ENCODE assay signal across 27 cellular contexts in the genomic region with DNA sequence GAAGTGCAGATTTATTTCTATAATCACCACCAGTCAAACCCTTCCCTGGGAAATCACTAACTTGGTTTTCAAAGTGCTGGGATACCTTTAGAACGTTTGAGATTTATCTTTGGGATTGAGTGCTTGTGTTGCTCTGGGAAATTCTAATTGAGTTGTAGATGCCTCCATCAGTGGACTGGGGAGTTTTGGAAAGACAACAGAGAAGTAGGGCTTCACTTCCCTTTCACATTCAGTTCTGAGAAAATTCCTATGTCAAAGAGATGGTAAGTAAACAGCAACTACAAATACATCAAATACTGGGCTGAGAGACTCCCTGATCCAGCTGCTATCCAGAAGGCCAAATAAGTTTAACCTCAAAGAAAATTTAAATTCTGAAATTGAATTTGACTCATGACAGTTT.
"Had no signal": no experiment of that assay in that cellular context is flagged by ENCODE, and none has a peak within 500 bp of the region (broad histone marks: within the 10 kb centered on the region; RNA-seq: fewer than 3 reads in every experiment).

No MANE protein-coding gene starts in this region.

- H3K36me3 ChIP-seq: ascending aorta, cardiac muscle cell, MG63, SJCRH30, WERI-Rb-1 had no signal

- H3K36me3 Mint-ChIP-seq: activated naive CD4-positive, alpha-beta T cell treated with anti-CD3 and anti-CD28 coated beads, Interleukin-2, amount 50 U/mL, for 24 hours; activated naive CD8-positive, alpha-beta T cell treated with anti-CD3 and anti-CD28 coated beads, Interleukin-2, amount 10 ng/mL, durations not matched to agents 7 days and 5 days had no signal

- H3K27ac Mint-ChIP-seq: activated CD4-positive, alpha-beta T cell treated with anti-CD3 and anti-CD28 coated beads, Interleukin-2, amount 10 ng/mL, durations not matched to agents 24 days and 14 days; activated CD8-positive, alpha-beta T cell treated with anti-CD3 and anti-CD28 coated beads for 36 hours; activated naive CD4-positive, alpha-beta T cell treated with anti-CD3 and anti-CD28 coated beads, Interleukin-2, amount 50 U/mL, for 24 hours; activated naive CD8-positive, alpha-beta T cell treated with anti-CD3 and anti-CD28 coated beads, Interleukin-2, amount 10 ng/mL, durations not matched to agents 7 days and 5 days; activated T-cell treated with anti-CD3 and anti-CD28 coated beads, Interleukin-2, amount 50 U/mL, for 24 hours; activated T-helper 2 cell treated with anti-CD3 and anti-CD28 coated beads, Interferon-gamma antibody, Interleukin-2, Interleukin-4, amounts not matched to agents 10 μg/mL and 5 μg/mL and 100 μg/mL, durations not matched to agents 14 hours and 24 hours and 36 hours had no signal

- H3K4me3 Mint-ChIP-seq: activated CD4-positive, alpha-beta T cell treated with anti-CD3 and anti-CD28 coated beads, Interleukin-2, amount 10 ng/mL, durations not matched to agents 24 days and 14 days; activated CD8-positive, alpha-beta T cell treated with anti-CD3 and anti-CD28 coated beads for 36 hours; activated naive CD4-positive, alpha-beta T cell treated with anti-CD3 and anti-CD28 coated beads, Interleukin-2, amount 50 U/mL, for 24 hours; activated naive CD8-positive, alpha-beta T cell treated with anti-CD3 and anti-CD28 coated beads, Interleukin-2, amount 10 ng/mL, durations not matched to agents 7 days and 5 days; activated T-cell treated with anti-CD3 and anti-CD28 coated beads, Interleukin-2, amount 50 U/mL, for 24 hours; central memory CD8-positive, alpha-beta T cell had no signal

- H3K9me3 ChIP-seq: ascending aorta, MG63, SJCRH30 had no signal

- H3K4me3 ChIP-seq: ascending aorta, cardiac muscle cell, MG63, SJCRH30, SK-N-MC had no signal

- H3K4me1 Mint-ChIP-seq: activated CD4-positive, alpha-beta T cell treated with anti-CD3 and anti-CD28 coated beads, Interleukin-2, amount 10 ng/mL, durations not matched to agents 24 days and 14 days; activated naive CD4-positive, alpha-beta T cell treated with anti-CD3 and anti-CD28 coated beads, Interleukin-2, amount 50 U/mL, for 24 hours; activated naive CD8-positive, alpha-beta T cell treated with anti-CD3 and anti-CD28 coated beads, Interleukin-2, amount 10 ng/mL, durations not matched to agents 7 days and 5 days; central memory CD8-positive, alpha-beta T cell had no signal

- H3K4me1 ChIP-seq: ascending aorta, SJCRH30 had no signal

- H3K9me3 Mint-ChIP-seq: activated CD4-positive, alpha-beta T cell treated with anti-CD3 and anti-CD28 coated beads, Interleukin-2, amount 10 ng/mL, durations not matched to agents 24 days and 14 days; activated CD8-positive, alpha-beta T cell treated with anti-CD3 and anti-CD28 coated beads for 36 hours; activated naive CD4-positive, alpha-beta T cell treated with anti-CD3 and anti-CD28 coated beads, Interleukin-2, amount 50 U/mL, for 24 hours; activated naive CD8-positive, alpha-beta T cell treated with anti-CD3 and anti-CD28 coated beads, Interleukin-2, amount 10 ng/mL, durations not matched to agents 7 days and 5 days; activated T-cell treated with anti-CD3 and anti-CD28 coated beads, Interleukin-2, amount 50 U/mL, for 24 hours; activated T-helper 2 cell treated with anti-CD3 and anti-CD28 coated beads, Interferon-gamma antibody, Interleukin-2, Interleukin-4, amounts not matched to agents 10 μg/mL and 5 μg/mL and 100 μg/mL, durations not matched to agents 14 hours and 24 hours and 36 hours; central memory CD8-positive, alpha-beta T cell had no signal

- H3K27me3 ChIP-seq: ascending aorta, cardiac muscle cell, MG63, SJCRH30 had no signal

- H3K27ac ChIP-seq: ascending aorta, cardiac muscle cell, SJCRH30, SK-N-MC, WERI-Rb-1 had no signal

- H3K27me3 Mint-ChIP-seq: activated CD4-positive, alpha-beta T cell treated with anti-CD3 and anti-CD28 coated beads, Interleukin-2, amount 10 ng/mL, durations not matched to agents 24 days and 14 days; activated naive CD8-positive, alpha-beta T cell treated with anti-CD3 and anti-CD28 coated beads, Interleukin-2, amount 10 ng/mL, durations not matched to agents 7 days and 5 days; activated T-cell treated with anti-CD3 and anti-CD28 coated beads, Interleukin-2, amount 50 U/mL, for 24 hours had no signal

- ATAC-seq: activated CD8-positive, alpha-beta T cell treated with anti-CD3 and anti-CD28 coated beads for 36 hours; Panc1 had no signal

- DNase-seq: activated CD4-positive, alpha-beta T cell treated with anti-CD3 and anti-CD28 coated beads, Interleukin-2, amount 10 ng/mL, durations not matched to agents 24 days and 14 days; activated CD4-positive, alpha-beta T cell treated with anti-CD3 and anti-CD28 coated beads, Interleukin-2, amount 50 U/mL, for 4 hours; activated CD8-positive, alpha-beta T cell treated with anti-CD3 and anti-CD28 coated beads for 36 hours; activated gamma-delta T cell; activated naive CD4-positive, alpha-beta T cell treated with Interleukin-2 at 50 U/mL for 16 hours; activated naive CD8-positive, alpha-beta T cell treated with anti-CD3 and anti-CD28 coated beads, Interleukin-2, amount 10 ng/mL, durations not matched to agents 7 days and 5 days; activated T-cell treated with anti-CD3 and anti-CD28 coated beads, Interleukin-2, amount 50 U/mL, for 24 hours; amygdala; Karpas-422; KBM-7; MG63; NCI-H1048; NCI-H1436; NCI-H1694; NCI-H446; NCI-H524 treated with DMSO at 0.1 percent for 48 hours; SHP77; SJCRH30; T1000; WERI-Rb-1 had no signal
